In genomic region chr3:152309031-152309430, GRCh38 we compare ENCODE assay signal across 11 cellular contexts. TPM values are rescaled to one million over a fixed set of nuclear protein-coding genes. Genes with fewer than 3 reads are reported as not detected.
DNase-seq lines count a peak whose midpoint lies in the region; ATAC-seq and TF ChIP-seq lines count a peak whose summit lies in the region.
"Had no signal": no experiment of that assay in that cellular context is flagged by ENCODE, and none has a peak within 500 bp of the region (broad histone marks: within the 10 kb centered on the region; RNA-seq: fewer than 3 reads in every experiment).

No MANE protein-coding gene starts in this region.

- H3K27ac ChIP-seq in CD4-positive, alpha-beta T cell (ENCODE audit: low read depth, low read length): peak overlapping the region; percentile 16

- peaks cover 89% of the 10 kb centered on the region for H3K36me3 Mint-ChIP-seq in CD4-positive, alpha-beta T cell (ENCODE audit: low read depth)
- H3K36me3 Mint-ChIP-seq in glutamatergic neuron (ENCODE audit: unreplicated experiment): no peaks in the 10 kb centered on the region

- DNase-seq in CD4-positive, alpha-beta T cell: no peak
- DNase-seq in RPMI7951 (ENCODE audit: low read depth) (peak; percentile 49), glutamatergic neuron (peak; percentile 38), sciatic nerve (ENCODE audit: low spot score) (no peak), islet precursor cell (no peak), HuH-7 (ENCODE audit: low spot score) (no peak), NCI-H2171 treated with DMSO at 0.1 percent for 48 hours (lab: John Stamatoyannopoulos, UW) (no peak)
- DNase-seq: DMS153, head of caudate nucleus had no signal

- TF ChIP-seq CTCF in CD4-positive, alpha-beta T cell (IDR thresholded peaks at IDR 0.05): no peak
- TF ChIP-seq CTCF in glutamatergic neuron (IDR thresholded peaks at IDR 0.05; ENCODE audit: partially characterized antibody, unreplicated experiment): no peak

- no peaks in the 10 kb centered on the region for H3K9me3 ChIP-seq in CD4-positive, alpha-beta T cell (ENCODE audit: control insufficient read depth, low read length)

- peak overlapping the region; percentile 39 for H3K4me3 Mint-ChIP-seq in CD4-positive, alpha-beta T cell
- peak overlapping the region; percentile 63 for H3K4me3 Mint-ChIP-seq in glutamatergic neuron (ENCODE audit: unreplicated experiment)

- no peak for ATAC-seq in CD4-positive, alpha-beta T cell (ENCODE audit: poor library complexity)
- ATAC-seq in sciatic nerve (peak; percentile 64), GM21619 (IDR thresholded peaks at IDR 0.05; ENCODE audit: unreplicated experiment) (no peak)
- ATAC-seq: activated CD4-positive, CD25-positive, alpha-beta regulatory T cell treated with anti-CD3 and anti-CD28 coated beads, Interleukin-2, amount 50 U/mL, for 24 hours had no signal

- H3K27ac Mint-ChIP-seq in CD4-positive, alpha-beta T cell: peak overlapping the region; percentile 78
- H3K27ac Mint-ChIP-seq in glutamatergic neuron (ENCODE audit: unreplicated experiment): peak overlapping the region; percentile 86

- peaks cover 87% of the 10 kb centered on the region for H3K4me1 Mint-ChIP-seq in CD4-positive, alpha-beta T cell (ENCODE audit: low read depth)
- H3K4me1 Mint-ChIP-seq in glutamatergic neuron (ENCODE audit: low read depth, unreplicated experiment): peaks cover 34% of the 10 kb centered on the region

- CTCF ChIA-PET in CD4-positive, alpha-beta T cell (lab: Charles Lee): interaction anchor here (0.7 to 0.9 kb wide), 2 partner anchors 10 to 65 kb away, joined by 3 read pairs; no protein-coding TSS in a partner anchor

- peaks cover 2% of the 10 kb centered on the region for H3K9me3 Mint-ChIP-seq in CD4-positive, alpha-beta T cell
- peaks cover 4% of the 10 kb centered on the region for H3K9me3 Mint-ChIP-seq in glutamatergic neuron (ENCODE audit: unreplicated experiment)

- intact Hi-C loops in CD4-positive, alpha-beta T cell (cut with DNase I, micrococcal nuclease): loop anchor here in 1 of 2 experiments (5.0 to 10.0 kb wide), 2 partner anchors 37 to 234 kb away; no protein-coding TSS in a partner anchor
- intact Hi-C loops in sciatic nerve (cut with DNase I): no loop called here

- no peaks in the 10 kb centered on the region for H3K27me3 ChIP-seq in CD4-positive, alpha-beta T cell (ENCODE audit: control insufficient read depth, insufficient read depth, low read length)

- POLR2A ChIA-PET in CD4-positive, alpha-beta T cell (lab: Charles Lee): interaction anchor here (0.6 to 2.5 kb wide), 7 partner anchors 9 to 115 kb away, joined by 3 to 8 read pairs (median 4); partner anchors contain the start of gene MBNL1

- H3K27me3 Mint-ChIP-seq in CD4-positive, alpha-beta T cell: no peaks in the 10 kb centered on the region
- no peaks in the 10 kb centered on the region for H3K27me3 Mint-ChIP-seq in glutamatergic neuron (ENCODE audit: unreplicated experiment)

RNA-seq across cellular contexts. Expression of gene MBNL1, which starts 40.3 kb away (rescaled TPM):
- total RNA-seq in CD4-positive, alpha-beta T cell: 100 to 1,000 TPM; 551 to 561 TPM
- total RNA-seq in RPMI7951 (2014; rRNA removed; shearing (Covaris generic)): 249 and 318 TPM in 2 replicates
- 36.6 TPM for total RNA-seq in glutamatergic neuron (ENCODE audit: unreplicated experiment)
- 215 TPM for total RNA-seq in sciatic nerve

Comparison
In these comparisons a context has a peak if more than half of its experiments do, and no peak if none do; other contexts are left out.
1. DNase-seq: peak in RPMI7951 (single experiment) and glutamatergic neuron (single experiment); none in CD4-positive, alpha-beta T cell (0 of 10), sciatic nerve (single experiment), islet precursor cell (single experiment), HuH-7 (single experiment) and NCI-H2171 treated with DMSO at 0.1 percent for 48 hours (single experiment).